16 cellular contexts compared by ENCODE assay signal in genomic region chr16:5449901-5450300, GRCh38.
A peak's percentile ranks its signal among the peaks of the same experiment; 100 is the strongest.
DNase-seq lines count a peak whose midpoint lies in the region; ATAC-seq and TF ChIP-seq lines count a peak whose summit lies in the region.
"Had no signal": no experiment of that assay in that cellular context is flagged by ENCODE, and none has a peak within 500 bp of the region (broad histone marks: within the 10 kb centered on the region; RNA-seq: fewer than 3 reads in every experiment).

No MANE protein-coding gene starts in this region.

- H3K27ac ChIP-seq in GM23338 (ENCODE audit: low read depth): 0 out of 2 replicates have a peak overlapping the region, but pooled peaks have one; percentile 35
- peak overlapping the region; percentile 59; the same call in 1 of the 2 replicates for H3K27ac ChIP-seq in HUES64 (ENCODE audit: low read depth, low read length)
- H3K27ac ChIP-seq in ectodermal cell (ENCODE audit: insufficient read depth, low read depth, low read length, poor library complexity, severe bottlenecking): peak overlapping the region; percentile 62
- no peak overlapping the region for H3K27ac ChIP-seq in iPS-20b (ENCODE audit: low read length)
- H3K27ac ChIP-seq: 22Rv1, A549, C4-2B had no signal

- 0 out of 2 replicates have a peak, but pooled peaks cover 2% of the 10 kb centered on the region for H3K9me2 ChIP-seq in GM23338 (ENCODE audit: insufficient read depth)

- H3K36me3 ChIP-seq in GM23338 (ENCODE audit: insufficient read depth) (no peaks in the 10 kb centered on the region), HUES64 (ENCODE audit: insufficient read depth, low read length) (no peaks in the 10 kb centered on the region), ectodermal cell (ENCODE audit: control insufficient read depth, insufficient read depth, low read length) (no peaks in the 10 kb centered on the region), iPS-20b (ENCODE audit: insufficient read depth, low read depth, low read length) (no peaks in the 10 kb centered on the region)
- H3K36me3 ChIP-seq: HAP-1 had no signal

- H3K9me3 Mint-ChIP-seq in GM23338: peaks cover 4% of the 10 kb centered on the region; the same call in 2 of the 3 replicates
- H3K9me3 Mint-ChIP-seq: CD4-positive, alpha-beta T cell had no signal

- no peaks in the 10 kb centered on the region for H3K79me2 ChIP-seq in GM23338 (replicated peaks; ENCODE audit: insufficient read depth)

- no peaks in the 10 kb centered on the region for H3K27me3 ChIP-seq in GM23338 (ENCODE audit: insufficient read depth)
- peaks cover 5% of the 10 kb centered on the region; the same call in 1 of the 2 replicates for H3K27me3 ChIP-seq in HUES64 (ENCODE audit: insufficient read depth, low read length)
- peaks cover 12% of the 10 kb centered on the region for H3K27me3 ChIP-seq in ectodermal cell (ENCODE audit: control insufficient read depth, insufficient read depth, low read length, poor library complexity, severe bottlenecking)
- peaks cover 38% of the 10 kb centered on the region for H3K27me3 ChIP-seq in iPS-20b (ENCODE audit: insufficient read depth, low read length)

- H3K9me3 ChIP-seq in HUES64 (ENCODE audit: insufficient read depth, low read depth, low read length): no peaks in the 10 kb centered on the region
- H3K9me3 ChIP-seq in ectodermal cell (ENCODE audit: control insufficient read depth, low read length): no peaks in the 10 kb centered on the region
- H3K9me3 ChIP-seq in iPS-20b (ENCODE audit: insufficient read depth, low read depth, low read length): no peaks in the 10 kb centered on the region
- H3K9me3 ChIP-seq: A549, Caco-2, HAP-1 had no signal

- peaks cover 4% of the 10 kb centered on the region; the same call in 1 of the 3 replicates for H3K36me3 Mint-ChIP-seq in GM23338 (ENCODE audit: low read depth)

- ATAC-seq in GM23338 (no peak), GM21825 (IDR thresholded peaks at IDR 0.05; ENCODE audit: unreplicated experiment) (no peak)
- ATAC-seq: A549 had no signal

- H3F3A ChIP-seq in GM23338 (replicated peaks; ENCODE audit: low read depth): 0 out of 2 replicates have a peak, but pooled peaks cover 2% of the 10 kb centered on the region

- H4K20me1 ChIP-seq in GM23338 (replicated peaks; ENCODE audit: insufficient read depth): no peaks in the 10 kb centered on the region

- peaks cover 14% of the 10 kb centered on the region for H3K27me3 Mint-ChIP-seq in GM23338 (ENCODE audit: insufficient read depth, low read depth, poor library complexity)

- 56% methylated on average over 1 of the region's 1 CpG for WGBS in HUES64
- 65 to 71% methylated on average over 1 of the region's 1 CpG for WGBS in ectodermal cell, 2 experiments

- no peak for TF ChIP-seq CTCF in GM23338 (conservative IDR thresholded peaks at IDR 0.05; ENCODE audit: low read depth in 2 of 2)

- peaks cover 61% of the 10 kb centered on the region for H3K4me1 Mint-ChIP-seq in GM23338

- H3K4me1 ChIP-seq in GM23338 (ENCODE audit: insufficient read depth) (peaks cover 37% of the 10 kb centered on the region), HUES64 (ENCODE audit: insufficient read depth, low read length) (peaks cover 24% of the 10 kb centered on the region), ectodermal cell (ENCODE audit: control insufficient read depth, insufficient read depth, low read length) (peaks cover 9% of the 10 kb centered on the region), iPS-20b (ENCODE audit: insufficient read depth, low read length) (peaks cover 27% of the 10 kb centered on the region; the same call in 1 of the 2 replicates)
- H3K4me1 ChIP-seq: A549, Caco-2, HAP-1 had no signal

- H3K4me3 Mint-ChIP-seq in GM23338: no peak overlapping the region
- H3K4me3 Mint-ChIP-seq: CD4-positive, alpha-beta T cell had no signal

- peak overlapping the region; percentile 47; the same call in 1 of the 2 replicates for H3K27ac Mint-ChIP-seq in GM23338
- H3K27ac Mint-ChIP-seq: CD4-positive, alpha-beta T cell had no signal

- H3K9ac ChIP-seq in HUES64 (ENCODE audit: low read depth, low read length): peak overlapping the region; percentile 22; the same call in 1 of the 2 replicates
- H3K9ac ChIP-seq in iPS-20b (ENCODE audit: low read depth, low read length): peak overlapping the region; percentile 6; the same call in 1 of the 2 replicates

- no peak overlapping the region for H2AFZ ChIP-seq in GM23338

- peak overlapping the region; percentile 35; the same call in 1 of the 2 replicates for H3K4me3 ChIP-seq in GM23338
- H3K4me3 ChIP-seq in HUES64 (ENCODE audit: low read length): no peak overlapping the region
- no peak overlapping the region for H3K4me3 ChIP-seq in ectodermal cell (ENCODE audit: insufficient read depth, low read depth, low read length)
- H3K4me3 ChIP-seq in iPS-20b (ENCODE audit: low read length): peak overlapping the region; percentile 42; the same call in 1 of the 2 replicates
- H3K4me3 ChIP-seq: A549, HAP-1 had no signal

- peak overlapping the region; percentile 68 for H3K4me2 ChIP-seq in GM23338
- H3K4me2 ChIP-seq: A549 had no signal

- DNase-seq in GM23338 (ENCODE audit: low spot score) (peak; percentile 22), cerebellar cortex (ENCODE audit: low spot score) (no peak), nucleus accumbens (lab: John Stamatoyannopoulos, UW) (no peak), SKM-1 treated with dmso at 0.1 percent for 144 hours (lab: John Stamatoyannopoulos, UW; ENCODE audit: unreplicated experiment) (no peak)
- DNase-seq: AML-193; Caco-2; CD4-positive, alpha-beta T cell; GOT3 had no signal

TF ChIP-seq in GM23338, 12 proteins besides CTCF, POLR2A, EP300 and RAD21 (continues in another document):
- no peak for TF ChIP-seq JUNB (IDR thresholded peaks at IDR 0.05; ENCODE audit: unreplicated experiment)
- TF ChIP-seq ZNF114 (CRISPR knock-in tag; IDR thresholded peaks at IDR 0.05): no peak
- TF ChIP-seq CREB1 (CRISPR knock-in tag; IDR thresholded peaks at IDR 0.05; ENCODE audit: low read depth): no peak
- TF ChIP-seq REST (IDR thresholded peaks at IDR 0.05; ENCODE audit: unreplicated experiment): no peak
- TF ChIP-seq EZH2phosphoT487 (IDR thresholded peaks at IDR 0.05; ENCODE audit: unreplicated experiment): no peak
- no peak for TF ChIP-seq POLR2AphosphoS5 (IDR thresholded peaks at IDR 0.05; ENCODE audit: low read depth)
- TF ChIP-seq STAT1 (IDR thresholded peaks at IDR 0.05; ENCODE audit: unreplicated experiment): no peak

Comparison
In these comparisons a context has a peak if more than half of its experiments do, and no peak if none do; other contexts are left out.
1. H3K4me3 ChIP-seq: peak in GM23338 (single experiment) and iPS-20b (single experiment); none in HUES64 (single experiment) and ectodermal cell (single experiment).